18 cellular contexts compared by ENCODE assay signal in genomic region chr2:192535956-192536685, GRCh38.
A peak's percentile ranks its signal among the peaks of the same experiment; 100 is the strongest.
DNase-seq lines count a peak whose midpoint lies in the region; ATAC-seq, FAIRE-seq and TF ChIP-seq lines count a peak whose summit lies in the region.
"Had no signal": no experiment of that assay in that cellular context is flagged by ENCODE, and none has a peak within 500 bp of the region (broad histone marks: within the 10 kb centered on the region; RNA-seq: fewer than 3 reads in every experiment).

No MANE protein-coding gene starts in this region.

- TF ChIP-seq CTCF in A673 (conservative IDR thresholded peaks at IDR 0.05; ENCODE audit: low read depth, low read length) (no peak), choroid plexus epithelial cell (conservative IDR thresholded peaks at IDR 0.05; ENCODE audit: low read depth, low read length) (no peak), pancreas (IDR thresholded peaks at IDR 0.05) (no peak), GM20000 (IDR thresholded peaks at IDR 0.05; ENCODE audit: extremely low read depth, missing control alignments) (no peak)

- 23 to 24% methylated on average over 1 of the region's 1 CpG for WGBS in pancreas, 2 donors

- H3K4me3 ChIP-seq in A673 (ENCODE audit: low read depth, low read length, poor library complexity, severe bottlenecking), result no peak overlapping the region
- H3K4me3 ChIP-seq in choroid plexus epithelial cell (ENCODE audit: low read depth, low read length), result no peak overlapping the region
- no peak overlapping the region for H3K4me3 ChIP-seq in pancreas
- H3K4me3 ChIP-seq: HAP-1 had no signal

- peak; percentile 75 for FAIRE-seq in pancreas (lab: Jason Lieb, UNC)
- FAIRE-seq: HTR-8/SVneo had no signal

- ATAC-seq in pancreas, result no peak

- H3K36me3 ChIP-seq in A673 (ENCODE audit: insufficient read depth, low read length, poor library complexity, severe bottlenecking) (no peaks in the 10 kb centered on the region), pancreas (no peaks in the 10 kb centered on the region)
- H3K36me3 ChIP-seq: HAP-1 had no signal

- CTCF ChIA-PET in A673 (lab: Charles Lee), result no interaction called here

- BruUV-seq in A673 (replicated peaks; lab: Mats Ljungman, UMichigan), result no TSS peak

- POLR2A ChIA-PET in A673 (lab: Charles Lee; ENCODE audit: low non-redundant PET), result no interaction called here

- H3K27me3 ChIP-seq in A673 (replicated peaks; ENCODE audit: insufficient read depth, low read depth, low read length, poor library complexity) (no peaks in the 10 kb centered on the region), pancreas (no peaks in the 10 kb centered on the region)

- H3K27ac ChIP-seq in A673 (ENCODE audit: low read depth, low read length, poor library complexity, severe bottlenecking) (no peak overlapping the region), pancreas (no peak overlapping the region)

- peak; percentile 18 for DNase-seq in A673 (ENCODE audit: low spot score)
- peak; percentile 1 for DNase-seq in NCI-H524 treated with DMSO at 0.1 percent for 48 hours (lab: John Stamatoyannopoulos, UW)
- peak; percentile 2 for DNase-seq in choroid plexus epithelial cell (ENCODE audit: low read depth)
- DNase-seq in pancreas, result no peak
- no peak for DNase-seq in RKO (ENCODE audit: low spot score)
- DNase-seq in GM20000 (ENCODE audit: low spot score), result no peak
- no peak for DNase-seq in DMS79 treated with DMSO at 0.1 percent for 48 hours (lab: John Stamatoyannopoulos, UW)
- DNase-seq: C1 segment of cervical spinal cord, DND-41, IMR-90, NCI-H1092, NCI-H1694, NCI-H510A, NCI-H774, RPMI8226, SIG-M5 had no signal

- peaks cover 23% of the 10 kb centered on the region for H3K4me1 ChIP-seq in A673 (ENCODE audit: insufficient read depth, low read length, poor library complexity, severe bottlenecking)
- peaks cover 0 to 8% (median 0%) of the 10 kb centered on the region in 3 donors for H3K4me1 ChIP-seq in pancreas

- H3K9me3 ChIP-seq in A673 (ENCODE audit: low read depth, low read length, poor library complexity, severe bottlenecking) (no peaks in the 10 kb centered on the region), pancreas (no peaks in the 10 kb centered on the region)
- H3K9me3 ChIP-seq: HAP-1 had no signal

- intact Hi-C loops in A673 (cut with micrococcal nuclease; ENCODE audit: unreplicated experiment), result loop anchor here (5.0 kb wide), 1 partner anchor 69 kb away; no protein-coding TSS in a partner anchor
- intact Hi-C loops in pancreas (cut with DNase I), result no loop called here

Comparison
In these comparisons a context has a peak if more than half of its experiments do, and no peak if none do; other contexts are left out.
1. DNase-seq: peak in A673 (single experiment), NCI-H524 treated with DMSO at 0.1 percent for 48 hours (single experiment) and choroid plexus epithelial cell (single experiment); none in pancreas (0 of 6), RKO (single experiment), GM20000 (single experiment) and DMS79 treated with DMSO at 0.1 percent for 48 hours (single experiment).